2 cellular contexts compared by ENCODE assay signal in genomic region chr2:187230088-187230487, GRCh38.
TF ChIP-seq lines count a peak whose summit lies in the region.

No MANE protein-coding gene starts in this region.

TF ChIP-seq in GM23338, 12 proteins besides CTCF, POLR2A, EP300 and RAD21 (continued from another document):
- TF ChIP-seq ETS1 (IDR thresholded peaks at IDR 0.05): no peak
- no peak for TF ChIP-seq EZH2phosphoT487 (IDR thresholded peaks at IDR 0.05; ENCODE audit: unreplicated experiment)
- no peak for TF ChIP-seq ZNF462 (CRISPR knock-in tag; IDR thresholded peaks at IDR 0.05)
- no peak for TF ChIP-seq STAT1 (IDR thresholded peaks at IDR 0.05; ENCODE audit: unreplicated experiment)
- no peak for TF ChIP-seq ZNF331 (CRISPR knock-in tag; IDR thresholded peaks at IDR 0.05; ENCODE audit: low read depth)
TF ChIP-seq in GM23338: peak in this region for 0.

TF ChIP-seq in SK-N-SH treated with all-trans-retinoic acid at 6 μM for 48 hours, 23 proteins besides CTCF, POLR2A, EP300 and RAD21 (continued from another document):
- no peak for TF ChIP-seq PPARA (CRISPR knock-in tag; IDR thresholded peaks at IDR 0.05; ENCODE audit: borderline replicate concordance)
- TF ChIP-seq CREB5 (CRISPR knock-in tag; IDR thresholded peaks at IDR 0.05; ENCODE audit: low read depth): no peak
- no peak for TF ChIP-seq ZNF70 (CRISPR knock-in tag; IDR thresholded peaks at IDR 0.05)
- no peak for TF ChIP-seq ZNF565 (CRISPR knock-in tag; conservative IDR thresholded peaks at IDR 0.05; ENCODE audit: low read depth)
